25 cellular contexts compared by ENCODE assay signal in the genomic region with DNA sequence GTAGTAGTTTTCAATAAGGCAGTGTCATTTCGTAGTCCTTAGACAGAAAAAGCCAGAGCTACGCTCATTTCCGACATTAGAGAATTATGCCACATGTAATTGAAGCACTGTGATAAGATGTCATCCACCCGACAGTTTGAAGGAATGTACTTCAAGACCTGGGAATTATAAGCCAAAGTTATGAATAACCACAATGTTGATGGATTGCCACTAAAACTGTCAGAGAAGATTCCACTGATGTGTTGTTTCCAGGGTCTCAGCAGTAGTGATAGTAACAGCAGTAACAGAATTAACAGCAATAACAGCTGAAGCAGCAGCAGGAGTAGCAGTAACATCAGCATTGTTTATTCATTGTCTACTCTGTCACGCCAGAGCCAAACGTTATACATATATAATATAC. TPM values are rescaled to one million over a fixed set of nuclear protein-coding genes. Genes with fewer than 3 reads are reported as not detected.
DNase-seq lines count a peak whose midpoint lies in the region; ATAC-seq, FAIRE-seq and TF ChIP-seq lines count a peak whose summit lies in the region.
"Had no signal": no experiment of that assay in that cellular context is flagged by ENCODE, and none has a peak within 500 bp of the region (broad histone marks: within the 10 kb centered on the region; RNA-seq: fewer than 3 reads in every experiment).

No MANE protein-coding gene starts in this region.

- in situ Hi-C loops in KBM-7 (cut with MboI; ENCODE audit: low pct_unique_long_range_greater_than_20kb, low sequenced_read_pairs) (no loop called here), HAP-1 (cut with MboI; ENCODE audit: low sequenced_read_pairs) (loop anchor here (25.0 kb wide), 1 partner anchor 584 kb away; no protein-coding TSS in a partner anchor)

- TF ChIP-seq POLR2A in endothelial cell of umbilical vein (IDR thresholded peaks at IDR 0.05; ENCODE audit: low read depth, low read length) = no peak

- no peak for TF ChIP-seq CTCF in endothelial cell of umbilical vein (IDR thresholded peaks at IDR 0.05; ENCODE audit: extremely low read depth in 1 of 2, insufficient read depth in 1 of 2, low read depth in 1 of 2, low read length in 2 of 2)
- TF ChIP-seq CTCF in neural cell (IDR thresholded peaks at IDR 0.05; ENCODE audit: poor library complexity, severe bottlenecking) = no peak

- H3K4me3 ChIP-seq in endothelial cell of umbilical vein (replicated peaks in 1 of 3; ENCODE audit: insufficient read depth in 1 of 3, low read depth in 1 of 3, low read length in 3 of 3) = no peak overlapping the region
- no peak overlapping the region for H3K4me3 ChIP-seq in neural cell (ENCODE audit: low read length)
- H3K4me3 ChIP-seq in HAP-1 = no peak overlapping the region
- H3K4me3 ChIP-seq: MG63 had no signal

- dilution Hi-C loops in endothelial cell of umbilical vein (cut with MboI; ENCODE audit: extremely low pct_ligation_motif_present, low sequenced_read_pairs) = no loop called here

- DNase-seq in GM04503 (ENCODE audit: low read depth) (peak; percentile 60), KBM-7 (peak; percentile 18), endothelial cell of umbilical vein (ENCODE audit: low read depth, low spot score) (no peak), HAP-1 (ENCODE audit: low spot score in 2 of 2) (no peak), Right ventricle myocardium superior (no peak)
- no peak for DNase-seq in activated CD4-positive, alpha-beta T cell treated with anti-CD3 and anti-CD28 coated beads, Interleukin-2, amount 50 U/mL, for 48 hours
- DNase-seq: ACHN; Calu3; CD8-positive, alpha-beta memory T cell; MG63; NCI-H1048; NCI-H1436; NCI-H187 treated with DMSO at 0.1 percent for 48 hours; NCI-H2227 treated with DMSO at 0.1 percent for 48 hours; NCI-H510A; NCI-H748 treated with DMSO at 0.1 percent for 48 hours; NK-92 treated with Interleukin-12 subunit alpha and Interleukin-12 subunit beta, amount 100 ng/mL, for 24 hours; SIG-M5; T-helper 1 cell had no signal

- no peak for ATAC-seq in esophagus mucosa
- no peak for ATAC-seq in Right ventricle myocardium superior (ENCODE audit: poor library complexity)
- ATAC-seq: SK-N-SH treated with all-trans-retinoic acid at 6 μM for 48 hours had no signal

- TF ChIP-seq RAD21 in neural cell (conservative IDR thresholded peaks at IDR 0.05) = no peak

- peak; percentile 65 for FAIRE-seq in endothelial cell of umbilical vein (lab: Jason Lieb, UNC)
- FAIRE-seq: G401.6, H1 had no signal

- peak; percentile 90 for TF ChIP-seq EP300 in neural cell (conservative IDR thresholded peaks at IDR 0.05; ENCODE audit: poor library complexity, severe bottlenecking)

- H2AFZ ChIP-seq in endothelial cell of umbilical vein (ENCODE audit: low read depth, low read length) (no peak overlapping the region), neural cell (ENCODE audit: low read depth, low read length) (no peak overlapping the region)

- CTCF ChIA-PET in endothelial cell of umbilical vein (lab: Charles Lee) = no interaction called here

- POLR2A ChIA-PET in endothelial cell of umbilical vein (lab: Charles Lee) = interaction anchor here (0.6 kb wide), 1 partner anchor 115 kb away, joined by 3 read pairs; no protein-coding TSS in a partner anchor

- H3K9me3 ChIP-seq in endothelial cell of umbilical vein (replicated peaks; ENCODE audit: control insufficient read depth, insufficient read depth, low read length) (no peaks in the 10 kb centered on the region), neural cell (ENCODE audit: low read length) (no peaks in the 10 kb centered on the region), HAP-1 (no peaks in the 10 kb centered on the region)
- H3K9me3 ChIP-seq: MG63 had no signal

- H3F3A ChIP-seq in neural cell (ENCODE audit: insufficient read depth, low read length, poor library complexity, severe bottlenecking) = no peaks in the 10 kb centered on the region

- H3K9me1 ChIP-seq in endothelial cell of umbilical vein (replicated peaks; ENCODE audit: control insufficient read depth, extremely low read depth, insufficient read depth, low read length) = no peaks in the 10 kb centered on the region

- no peak overlapping the region for H3K9ac ChIP-seq in endothelial cell of umbilical vein (replicated peaks; ENCODE audit: extremely low read depth, insufficient read depth, low read length)
- no peak overlapping the region for H3K9ac ChIP-seq in neural cell (ENCODE audit: low read length)

- no TSS peak for BruUV-seq in endothelial cell of umbilical vein (replicated peaks; lab: Mats Ljungman, UMichigan)

- H3K36me3 ChIP-seq in endothelial cell of umbilical vein (ENCODE audit: control insufficient read depth in 2 of 2, extremely low read depth in 1 of 2, insufficient read depth in 2 of 2, low read length in 2 of 2) (no peaks in the 10 kb centered on the region), neural cell (ENCODE audit: insufficient read depth, low read length) (no peaks in the 10 kb centered on the region), HAP-1 (replicated peaks) (no peaks in the 10 kb centered on the region)
- H3K36me3 ChIP-seq: MG63 had no signal

- H3K4me2 ChIP-seq in endothelial cell of umbilical vein (ENCODE audit: insufficient read depth, low read length) (no peak overlapping the region), neural cell (ENCODE audit: low read length) (no peak overlapping the region)

- H4K20me1 ChIP-seq in endothelial cell of umbilical vein (replicated peaks; ENCODE audit: control insufficient read depth, extremely low read depth, insufficient read depth, low read length) (no peaks in the 10 kb centered on the region), neural cell (ENCODE audit: insufficient read depth) (no peaks in the 10 kb centered on the region)

- intact Hi-C loops in endothelial cell of umbilical vein (cut with micrococcal nuclease) = loop anchor here (10.0 kb wide), 1 partner anchor 592 kb away; no protein-coding TSS in a partner anchor
- intact Hi-C loops in Right ventricle myocardium superior (cut with DNase I) = no loop called here

- no peaks in the 10 kb centered on the region for H3K79me2 ChIP-seq in endothelial cell of umbilical vein (ENCODE audit: control insufficient read depth, insufficient read depth, low read length)
- no peaks in the 10 kb centered on the region for H3K79me2 ChIP-seq in neural cell (replicated peaks; ENCODE audit: insufficient read depth, low read length)

- H3K9me2 ChIP-seq in neural cell (ENCODE audit: insufficient read depth, low read length) = no peaks in the 10 kb centered on the region

- H3K4me1 ChIP-seq in endothelial cell of umbilical vein (ENCODE audit: control insufficient read depth, extremely low read depth, insufficient read depth, low read length) (no peaks in the 10 kb centered on the region), HAP-1 (no peaks in the 10 kb centered on the region)

- H3K27ac ChIP-seq in endothelial cell of umbilical vein (ENCODE audit: insufficient read depth, low read depth, low read length) (no peak overlapping the region), neural cell (ENCODE audit: low read length) (peak overlapping the region; percentile 39)
- H3K27ac ChIP-seq: RWPE1 had no signal

- H3K27me3 ChIP-seq in endothelial cell of umbilical vein (ENCODE audit: control insufficient read depth in 2 of 2, insufficient read depth in 2 of 2, low read length in 2 of 2) (no peaks in the 10 kb centered on the region), neural cell (ENCODE audit: insufficient read depth, low read depth, low read length) (no peaks in the 10 kb centered on the region), HAP-1 (ENCODE audit: low read depth) (0 out of 2 replicates have a peak, but pooled peaks cover 5% of the 10 kb centered on the region)
- H3K27me3 ChIP-seq: MG63 had no signal

TF ChIP-seq in endothelial cell of umbilical vein, 7 proteins besides CTCF, POLR2A, EP300 and RAD21 (continues in another document):
- TF ChIP-seq POLR2AphosphoS5 (IDR thresholded peaks at IDR 0.05; ENCODE audit: insufficient read depth, low read depth, low read length) = no peak
- no peak for TF ChIP-seq GATA2 (IDR thresholded peaks at IDR 0.05; ENCODE audit: insufficient read depth, insufficient read length, low read depth, low read length)
- TF ChIP-seq, protein P1, sequence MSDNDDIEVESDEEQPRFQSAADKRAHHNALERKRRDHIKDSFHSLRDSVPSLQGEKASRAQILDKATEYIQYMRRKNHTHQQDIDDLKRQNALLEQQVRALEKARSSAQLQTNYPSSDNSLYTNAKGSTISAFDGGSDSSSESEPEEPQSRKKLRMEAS (IDR thresholded peaks at IDR 0.05; ENCODE audit: insufficient read depth, insufficient read length) = no peak

TF ChIP-seq in neural cell, 6 proteins besides CTCF, POLR2A, EP300 and RAD21:
- TF ChIP-seq POLR2AphosphoS5 (IDR thresholded peaks at IDR 0.05) (peak; percentile 63), EZH2 (IDR thresholded peaks at IDR 0.05; ENCODE audit: borderline replicate concordance, insufficient read depth, low read length, poor library complexity, severe bottlenecking) (no peak)
TF ChIP-seq in neural cell: peak in this region for 1.

RNA-seq across cellular contexts. Expression of gene RAB33A, which starts 24.7 kb away (rescaled TPM):
- total RNA-seq in endothelial cell of umbilical vein = 0.91 and 1.4 TPM in 2 replicates
- polyA plus RNA-seq in endothelial cell of umbilical vein = 1.3 and 1.6 TPM in 2 replicates
- polyA plus RNA-seq in endothelial cell of umbilical vein (2011; cell fraction: cytosol; rRNA removed) = 1.4 and 1.6 TPM in 2 replicates
- polyA plus RNA-seq in endothelial cell of umbilical vein (2011; cell fraction: nucleus; rRNA removed) = 0.40 and 0.62 TPM in 2 replicates
- polyA plus RNA-seq in endothelial cell of umbilical vein (2012) = 0.87 and 1.4 TPM in 2 replicates
- 0.30 TPM in 1 of 2 replicates, not detected in the other for polyA minus RNA-seq in endothelial cell of umbilical vein
- not detected for polyA minus RNA-seq in endothelial cell of umbilical vein (2011; cell fraction: cytosol; rRNA and poly(A)+ RNA removed)
- polyA minus RNA-seq in endothelial cell of umbilical vein (2011; cell fraction: nucleus; rRNA and poly(A)+ RNA removed) = not detected in 2 replicates
- polyA plus RNA-seq in neural cell = 74.7 and 95.4 TPM in 2 replicates
- polyA minus RNA-seq in neural cell = 36.5 and 41.4 TPM in 2 replicates
- total RNA-seq in esophagus mucosa = 0.20 TPM
- total RNA-seq in Right ventricle myocardium superior = 0.24 TPM
- total RNA-seq: Calu3 had no signal

RNA-seq across cellular contexts. Expression of gene AIFM1, which starts 30.8 kb away (rescaled TPM):
- total RNA-seq in endothelial cell of umbilical vein (29.7 and 30.6 TPM in 2 replicates), esophagus mucosa (21.9 TPM), Right ventricle myocardium superior (142 TPM)
- polyA plus RNA-seq in endothelial cell of umbilical vein (17.2 and 23.7 TPM in 2 replicates), neural cell (24.3 and 33.8 TPM in 2 replicates)
- polyA plus RNA-seq in endothelial cell of umbilical vein (2011; cell fraction: cytosol; rRNA removed) = 24.7 and 29.3 TPM in 2 replicates
- 22.8 and 29.3 TPM in 2 replicates for polyA plus RNA-seq in endothelial cell of umbilical vein (2011; cell fraction: nucleus; rRNA removed)
- polyA plus RNA-seq in endothelial cell of umbilical vein (2012) = 40.2 and 40.8 TPM in 2 replicates
- polyA minus RNA-seq in endothelial cell of umbilical vein (20.1 and 23.0 TPM in 2 replicates), neural cell (21.7 and 23.2 TPM in 2 replicates)
- 26.1 TPM for polyA minus RNA-seq in endothelial cell of umbilical vein (2011; cell fraction: cytosol; rRNA and poly(A)+ RNA removed)
- 5.7 and 7.1 TPM in 2 replicates for polyA minus RNA-seq in endothelial cell of umbilical vein (2011; cell fraction: nucleus; rRNA and poly(A)+ RNA removed)

Comparison
In these comparisons a context has a peak if more than half of its experiments do, and no peak if none do; other contexts are left out.
1. DNase-seq: peak in GM04503 (single experiment) and KBM-7 (single experiment); none in endothelial cell of umbilical vein (single experiment), activated CD4-positive, alpha-beta T cell treated with anti-CD3 and anti-CD28 coated beads, Interleukin-2, amount 50 U/mL, for 48 hours (0 of 2), HAP-1 (0 of 2) and Right ventricle myocardium superior (single experiment).